8 cellular contexts compared by ENCODE assay signal in genomic region chr7:105677803-105678583, GRCh38.
DNase-seq lines count a peak whose midpoint lies in the region.

No MANE protein-coding gene starts in this region.

- peaks cover 10% of the 10 kb centered on the region for H3K36me3 Mint-ChIP-seq in IgD-negative memory B cell
- H3K36me3 Mint-ChIP-seq in stimulated activated naive CD8-positive, alpha-beta T cell treated with anti-CD3 and anti-CD28 coated beads, Interleukin-15, Interleukin-2, amounts not matched to agents 100 ng/mL and 50 ng/mL, for 24 hours (ENCODE audit: low read depth) = no peaks in the 10 kb centered on the region

- peaks cover 49 to 54% (median 53%) of the 10 kb centered on the region in 3 donors for H3K4me1 Mint-ChIP-seq in IgD-negative memory B cell
- H3K4me1 Mint-ChIP-seq in stimulated activated naive CD8-positive, alpha-beta T cell treated with anti-CD3 and anti-CD28 coated beads, Interleukin-15, Interleukin-2, amounts not matched to agents 100 ng/mL and 50 ng/mL, for 24 hours (ENCODE audit: low read depth) = peaks cover 68% of the 10 kb centered on the region

- H3K27ac Mint-ChIP-seq in IgD-negative memory B cell = peak overlapping the region; percentile 77 to 95 (median 94)
- peak overlapping the region; percentile 94 for H3K27ac Mint-ChIP-seq in stimulated activated naive CD8-positive, alpha-beta T cell treated with anti-CD3 and anti-CD28 coated beads, Interleukin-15, Interleukin-2, amounts not matched to agents 100 ng/mL and 50 ng/mL, for 24 hours

- DNase-seq in stimulated activated CD4-positive, alpha-beta T cell treated with anti-CD3 and anti-CD28 coated beads, Interleukin-12 subunit alpha, Interleukin-12 subunit beta, amount 100 ng/mL, for 48 hours (ENCODE audit: low read depth in 2 of 3, low spot score in 1 of 3) = peak in 2 of 3 donors; percentile 55
- DNase-seq in stimulated activated CD4-positive, alpha-beta T cell treated with anti-CD3 and anti-CD28 coated beads, Interleukin-12 subunit alpha, Interleukin-12 subunit beta, amount 100 ng/mL, for 4 hours = no peak
- DNase-seq in activated CD4-positive, alpha-beta T cell treated with anti-CD3 and anti-CD28 coated beads, Interleukin-2, amount 50 U/mL, for 4 hours = peak; percentile 26 to 34
- peak; percentile 58 for DNase-seq in germinal center (ENCODE audit: low spot score)
- DNase-seq in NCI-H2171 treated with DMSO at 0.1 percent for 48 hours (lab: John Stamatoyannopoulos, UW) = no peak
- no peak for DNase-seq in NK-92 treated with Interleukin-12 subunit alpha and Interleukin-12 subunit beta, amount 100 ng/mL, for 24 hours (lab: John Stamatoyannopoulos, UW)

- no peaks in the 10 kb centered on the region for H3K9me3 Mint-ChIP-seq in IgD-negative memory B cell
- H3K9me3 Mint-ChIP-seq in stimulated activated naive CD8-positive, alpha-beta T cell treated with anti-CD3 and anti-CD28 coated beads, Interleukin-15, Interleukin-2, amounts not matched to agents 100 ng/mL and 50 ng/mL, for 24 hours = no peaks in the 10 kb centered on the region

- peak overlapping the region; percentile 88 to 97 (median 92) for H3K4me3 Mint-ChIP-seq in IgD-negative memory B cell
- peak overlapping the region; percentile 82 for H3K4me3 Mint-ChIP-seq in stimulated activated naive CD8-positive, alpha-beta T cell treated with anti-CD3 and anti-CD28 coated beads, Interleukin-15, Interleukin-2, amounts not matched to agents 100 ng/mL and 50 ng/mL, for 24 hours

- H3K27me3 Mint-ChIP-seq in IgD-negative memory B cell = no peaks in the 10 kb centered on the region
- H3K27me3 Mint-ChIP-seq in stimulated activated naive CD8-positive, alpha-beta T cell treated with anti-CD3 and anti-CD28 coated beads, Interleukin-15, Interleukin-2, amounts not matched to agents 100 ng/mL and 50 ng/mL, for 24 hours = no peaks in the 10 kb centered on the region

Comparison
In these comparisons a context has a peak if more than half of its experiments do, and no peak if none do; other contexts are left out.
1. DNase-seq: peak in stimulated activated CD4-positive, alpha-beta T cell treated with anti-CD3 and anti-CD28 coated beads, Interleukin-12 subunit alpha, Interleukin-12 subunit beta, amount 100 ng/mL, for 48 hours (2 of 3), activated CD4-positive, alpha-beta T cell treated with anti-CD3 and anti-CD28 coated beads, Interleukin-2, amount 50 U/mL, for 4 hours (2 of 2) and germinal center (single experiment); none in stimulated activated CD4-positive, alpha-beta T cell treated with anti-CD3 and anti-CD28 coated beads, Interleukin-12 subunit alpha, Interleukin-12 subunit beta, amount 100 ng/mL, for 4 hours (single experiment), NCI-H2171 treated with DMSO at 0.1 percent for 48 hours (single experiment) and NK-92 treated with Interleukin-12 subunit alpha and Interleukin-12 subunit beta, amount 100 ng/mL, for 24 hours (single experiment).